ENCODE assay signal across 20 cellular contexts in the genomic region with DNA sequence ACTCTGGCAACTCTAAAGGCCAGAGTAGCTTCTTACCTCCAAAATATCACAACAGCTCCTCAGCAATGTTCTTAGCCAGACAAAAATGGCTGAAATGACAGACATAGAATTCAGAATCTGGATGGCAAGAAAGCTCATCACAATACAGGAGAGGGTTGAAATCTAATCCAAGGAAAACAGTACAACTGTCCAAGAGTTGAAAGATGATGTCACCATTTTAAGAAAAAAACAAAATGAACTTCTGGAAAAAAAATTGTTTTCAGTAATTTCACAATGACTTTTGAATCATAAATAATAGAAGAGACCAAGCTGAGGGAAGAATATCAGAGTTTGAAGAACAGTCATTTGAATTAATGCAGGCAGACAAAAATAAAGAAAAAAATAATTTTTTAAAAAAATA.
DNase-seq lines count a peak whose midpoint lies in the region; ATAC-seq, FAIRE-seq and TF ChIP-seq lines count a peak whose summit lies in the region.
"Had no signal": no experiment of that assay in that cellular context is flagged by ENCODE, and none has a peak within 500 bp of the region (broad histone marks: within the 10 kb centered on the region; RNA-seq: fewer than 3 reads in every experiment).

No MANE protein-coding gene starts in this region.

- H2AK5ac ChIP-seq in H1 (ENCODE audit: low read depth, low read length), result no peak overlapping the region

- H3K4me1 ChIP-seq in HepG2 (ENCODE audit: insufficient read depth, low read length) (no peaks in the 10 kb centered on the region), right lobe of liver (no peaks in the 10 kb centered on the region), H1 (replicated peaks in 1 of 4; ENCODE audit: control insufficient read depth in 3 of 4, insufficient read depth in 4 of 4, low read length in 3 of 4) (no peaks in the 10 kb centered on the region)
- H3K4me1 ChIP-seq: A549; BLaER1 treated with 17β-estradiol and CSF1 and Interleukin-3, amounts not matched to agents 10 nM and 100 nM; Caco-2 had no signal

- H4K5ac ChIP-seq in H1 (ENCODE audit: insufficient read length, low read depth, low read length), result no peak overlapping the region

- no peak overlapping the region for H4K91ac ChIP-seq in H1 (replicated peaks; ENCODE audit: insufficient read length, low read length)

- no peak overlapping the region for H3K14ac ChIP-seq in H1 (ENCODE audit: insufficient read length)

- CTCF ChIA-PET in HepG2 (lab: Yijun Ruan, JAX; ENCODE audit: low intra/inter-chr PET ratio, low total read pairs) (no interaction called here), H1 (lab: Charles Lee; ENCODE audit: partially characterized antibody) (no interaction called here)

- TF ChIP-seq CTCF in HepG2 (CRISPR knock-in tag; IDR thresholded peaks at IDR 0.05), result no peak
- TF ChIP-seq CTCF in right lobe of liver (IDR thresholded peaks at IDR 0.05), result no peak
- no peak for TF ChIP-seq CTCF in H1 (IDR thresholded peaks at IDR 0.05; ENCODE audit: control extremely low read depth in 1 of 3, insufficient read depth in 1 of 3, low read depth in 1 of 3, low read length in 3 of 3)

- TF ChIP-seq POLR2A in HepG2 (IDR thresholded peaks at IDR 0.05; ENCODE audit: insufficient read depth in 1 of 2, low read depth in 2 of 2, low read length in 2 of 2) (no peak), right lobe of liver (IDR thresholded peaks at IDR 0.05) (no peak), H1 (IDR thresholded peaks at IDR 0.05; ENCODE audit: control extremely low read depth in 1 of 2, low read depth in 2 of 2, low read length in 2 of 2) (no peak)

- H2BK12ac ChIP-seq in H1 (ENCODE audit: low read depth, low read length), result no peak overlapping the region

- no peak overlapping the region for H2BK5ac ChIP-seq in H1 (ENCODE audit: low read depth, low read length)

- H2BK20ac ChIP-seq in H1 (ENCODE audit: low read length), result no peak overlapping the region

- no peak overlapping the region for H3K23ac ChIP-seq in H1 (ENCODE audit: insufficient read length)

- no peak overlapping the region for H3K27ac ChIP-seq in HepG2 (ENCODE audit: extremely low read length, insufficient read depth, low read length)
- H3K27ac ChIP-seq in right lobe of liver, result no peak overlapping the region
- H3K27ac ChIP-seq in H1 (ENCODE audit: low read depth, low read length), result no peak overlapping the region
- H3K27ac ChIP-seq: 22Rv1; A549; BLaER1 treated with 17β-estradiol and CSF1 and Interleukin-3, amounts not matched to agents 10 nM and 100 nM; C4-2B had no signal

- H4K8ac ChIP-seq in H1 (ENCODE audit: extremely low read depth, insufficient read depth, low read length), result no peak overlapping the region

- H2BK15ac ChIP-seq in H1 (ENCODE audit: low read length), result no peak overlapping the region

- no peak for FAIRE-seq in HepG2 (lab: Jason Lieb, UNC)
- no peak for FAIRE-seq in H1 (lab: Jason Lieb, UNC)
- FAIRE-seq: A549, D721Med, G401.6, GM12892, GM18507 had no signal

- no peak overlapping the region for H3K4me3 ChIP-seq in HepG2 (replicated peaks in 1 of 3; ENCODE audit: insufficient read depth in 1 of 3, low read depth in 2 of 3, low read length in 3 of 3)
- H3K4me3 ChIP-seq in right lobe of liver, result no peak overlapping the region
- H3K4me3 ChIP-seq in H1 (ENCODE audit: extremely low read depth in 1 of 4, insufficient read depth in 2 of 4, low read depth in 3 of 4, low read length in 4 of 4), result no peak overlapping the region
- H3K4me3 ChIP-seq: A549; BLaER1 treated with 17β-estradiol and CSF1 and Interleukin-3, amounts not matched to agents 10 nM and 100 nM had no signal

- no peaks in the 10 kb centered on the region for H4K20me1 ChIP-seq in HepG2 (ENCODE audit: insufficient read depth, low read length)
- no peaks in the 10 kb centered on the region for H4K20me1 ChIP-seq in H1 (replicated peaks in 1 of 2; ENCODE audit: control insufficient read depth in 1 of 2, insufficient read depth in 2 of 2, low read length in 2 of 2)
- H4K20me1 ChIP-seq: BLaER1 treated with 17β-estradiol and CSF1 and Interleukin-3, amounts not matched to agents 10 nM and 100 nM had no signal

- H3K27me3 ChIP-seq in HepG2 (ENCODE audit: control insufficient read depth in 1 of 2, insufficient read depth in 2 of 2, low read length in 2 of 2), result no peaks in the 10 kb centered on the region
- no peaks in the 10 kb centered on the region for H3K27me3 ChIP-seq in right lobe of liver
- no peaks in the 10 kb centered on the region for H3K27me3 ChIP-seq in H1 (replicated peaks in 1 of 4; ENCODE audit: control insufficient read depth in 3 of 4, extremely low read depth in 1 of 4, insufficient read depth in 3 of 4, low read length in 3 of 4)
- H3K27me3 ChIP-seq: BLaER1 treated with 17β-estradiol and CSF1 and Interleukin-3, amounts not matched to agents 10 nM and 100 nM had no signal

- H3K79me2 ChIP-seq in HepG2 (ENCODE audit: insufficient read depth, low read length), result no peaks in the 10 kb centered on the region
- no peaks in the 10 kb centered on the region for H3K79me2 ChIP-seq in H1 (ENCODE audit: control insufficient read depth in 1 of 2, insufficient read depth in 2 of 2, low read length in 2 of 2)

- H3K18ac ChIP-seq in H1 (ENCODE audit: extremely low read depth, low read length), result no peak overlapping the region

- H3K9me3 ChIP-seq in HepG2 (ENCODE audit: low read length) (no peaks in the 10 kb centered on the region), right lobe of liver (no peaks in the 10 kb centered on the region), H1 (ENCODE audit: insufficient read depth in 2 of 2, low read depth in 1 of 2, low read length in 1 of 2) (no peaks in the 10 kb centered on the region)
- H3K9me3 ChIP-seq: BLaER1 treated with 17β-estradiol and CSF1 and Interleukin-3, amounts not matched to agents 10 nM and 100 nM; Caco-2 had no signal

- no peaks in the 10 kb centered on the region; the same call in 1 of the 2 replicates for H3K79me1 ChIP-seq in H1 (ENCODE audit: low read depth, low read length)

- no peak for TF ChIP-seq EP300 in HepG2 (IDR thresholded peaks at IDR 0.05; ENCODE audit: low read depth in 2 of 2, low read length in 2 of 2)
- no peak for TF ChIP-seq EP300 in HepG2 (CRISPR knock-in tag; IDR thresholded peaks at IDR 0.05; ENCODE audit: borderline replicate concordance)
- no peak for TF ChIP-seq EP300 in H1 (IDR thresholded peaks at IDR 0.05; ENCODE audit: borderline replicate concordance in 1 of 2, low read depth in 2 of 2, low read length in 2 of 2)

- H3K4me2 ChIP-seq in HepG2 (ENCODE audit: low read depth, low read length) (no peak overlapping the region), H1 (ENCODE audit: insufficient read depth in 1 of 2, low read depth in 2 of 2, low read length in 2 of 2) (no peak overlapping the region)
- H3K4me2 ChIP-seq: A549; BLaER1 treated with 17β-estradiol and CSF1 and Interleukin-3, amounts not matched to agents 10 nM and 100 nM had no signal

- POLR2A ChIA-PET in HepG2 (lab: Yijun Ruan, JAX) (no interaction called here), H1 (lab: Charles Lee; ENCODE audit: partially characterized antibody) (no interaction called here)

- H2AFZ ChIP-seq in HepG2 (ENCODE audit: low read length) (no peak overlapping the region), H1 (ENCODE audit: low read length) (peak overlapping the region; percentile 7; the same call in 1 of the 2 replicates)

- intact Hi-C loops in HepG2 (cut with micrococcal nuclease; ENCODE audit: unreplicated experiment) (no loop called here), right lobe of liver (cut with DNase I) (no loop called here)

- ATAC-seq in HepG2 (no peak), right lobe of liver (no peak), GM18511 (IDR thresholded peaks at IDR 0.05; ENCODE audit: unreplicated experiment) (no peak), GM18867 (IDR thresholded peaks at IDR 0.05; ENCODE audit: unreplicated experiment) (no peak)
- ATAC-seq: A549; CD8-positive, alpha-beta T cell had no signal

- no peaks in the 10 kb centered on the region for H3K36me3 ChIP-seq in HepG2 (replicated peaks in 1 of 2; ENCODE audit: control insufficient read depth in 1 of 2, insufficient read depth in 2 of 2, low read length in 2 of 2)
- H3K36me3 ChIP-seq in right lobe of liver, result no peaks in the 10 kb centered on the region
- H3K36me3 ChIP-seq in H1 (ENCODE audit: control insufficient read depth in 2 of 4, insufficient read depth in 4 of 4, low read length in 3 of 4), result no peaks in the 10 kb centered on the region
- H3K36me3 ChIP-seq: BLaER1 treated with 17β-estradiol and CSF1 and Interleukin-3, amounts not matched to agents 10 nM and 100 nM had no signal

- in situ Hi-C loops in HepG2 (cut with HindIII; ENCODE audit: extremely low pct_ligation_motif_present, low pct_unique_long_range_greater_than_20kb), result no loop called here

- no peak overlapping the region for H3K9ac ChIP-seq in HepG2 (ENCODE audit: insufficient read depth, low read depth, low read length)
- H3K9ac ChIP-seq in H1 (replicated peaks in 1 of 4; ENCODE audit: extremely low read depth in 1 of 4, low read depth in 3 of 4, low read length in 3 of 4), result no peak overlapping the region
- H3K9ac ChIP-seq: BLaER1 treated with 17β-estradiol and CSF1 and Interleukin-3, amounts not matched to agents 10 nM and 100 nM had no signal

- no peaks in the 10 kb centered on the region for H3K23me2 ChIP-seq in H1 (ENCODE audit: low read depth, low read length)

- H3K4ac ChIP-seq in H1 (replicated peaks; ENCODE audit: insufficient read length, low read depth, low read length), result no peak overlapping the region

- no peak for TF ChIP-seq RAD21 in HepG2 (CRISPR knock-in tag; IDR thresholded peaks at IDR 0.05)
- TF ChIP-seq RAD21 in H1 (IDR thresholded peaks at IDR 0.05 in 1 of 2, conservative IDR thresholded peaks at IDR 0.05 in 1 of 2; ENCODE audit: low read depth in 2 of 2, low read length in 2 of 2), result no peak

- no TSS peak for BruUV-seq in HepG2 (replicated peaks; lab: Mats Ljungman, UMichigan)

- no peak overlapping the region for H3K56ac ChIP-seq in H1 (replicated peaks; ENCODE audit: insufficient read length, low read depth, low read length)

- H2BK120ac ChIP-seq in H1 (replicated peaks; ENCODE audit: low read depth, low read length), result no peak overlapping the region

- DNase-seq in HepG2 (ENCODE audit: low spot score) (no peak), right lobe of liver (no peak), H1 (ENCODE audit: low read depth in 1 of 2, low spot score in 2 of 2) (no peak)
- DNase-seq: AML-193; Caco-2; Calu3; CD4-positive, alpha-beta T cell; CD8-positive, alpha-beta T cell; DMS79 treated with DMSO at 0.1 percent for 48 hours; GF-D8 had no signal

TF ChIP-seq in HepG2, 621 proteins besides CTCF, POLR2A, EP300 and RAD21:
- no peak for TF ChIP-seq POGZ (CRISPR knock-in tag; IDR thresholded peaks at IDR 0.05)
- TF ChIP-seq ATF7 (IDR thresholded peaks at IDR 0.05), result peak; percentile 92
- TF ChIP-seq ATF7 (CRISPR knock-in tag; IDR thresholded peaks at IDR 0.05), result no peak
TF ChIP-seq in HepG2: peak in this region for 1.

TF ChIP-seq in H1, 55 proteins besides CTCF, POLR2A, EP300 and RAD21 (continues in another document):
- no peak for TF ChIP-seq JUND (IDR thresholded peaks at IDR 0.05; ENCODE audit: low read length)
